In the genomic region with DNA sequence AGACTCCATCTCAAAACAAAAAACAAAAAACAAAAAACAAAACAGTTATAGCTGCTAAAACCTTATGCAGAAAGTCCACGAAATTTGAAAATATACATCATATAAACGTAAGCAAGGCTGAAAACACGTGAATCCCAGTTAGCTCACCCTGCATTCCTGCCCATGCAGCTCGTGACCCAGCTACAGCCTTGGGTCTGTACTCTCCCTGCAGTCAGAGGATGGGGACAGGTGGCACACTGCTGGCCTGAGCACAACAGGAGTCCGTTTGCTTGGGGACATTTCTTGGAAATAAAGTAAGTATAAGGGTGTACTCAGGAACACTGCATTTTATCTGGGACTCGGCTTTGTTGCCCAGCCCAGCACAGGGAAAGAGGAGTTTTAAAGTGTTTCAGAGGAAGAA, we compare ENCODE assay signal across 10 cellular contexts. TPM values are rescaled to one million over a fixed set of nuclear protein-coding genes. Genes with fewer than 3 reads are reported as not detected.
DNase-seq lines count a peak whose midpoint lies in the region; ATAC-seq and TF ChIP-seq lines count a peak whose summit lies in the region.
"Had no signal": no experiment of that assay in that cellular context is flagged by ENCODE, and none has a peak within 500 bp of the region (broad histone marks: within the 10 kb centered on the region; RNA-seq: fewer than 3 reads in every experiment).

No MANE protein-coding gene starts in this region.

- in situ Hi-C loops in gastrocnemius medialis (cut with MboI; ENCODE audit: low sequenced_read_pairs in 4 of 4): no loop called here

- H3K36me3 ChIP-seq in thoracic aorta (no peaks in the 10 kb centered on the region), gastrocnemius medialis (no peaks in the 10 kb centered on the region)

- POLR2A ChIA-PET in WTC11 (lab: Charles Lee): no interaction called here

- CTCF ChIA-PET in WTC11 (lab: Charles Lee): interaction anchor here (0.6 to 4.7 kb wide), 11 partner anchors 13 to 213 kb away, joined by 3 to 60 read pairs (median 5); no protein-coding TSS in a partner anchor

- H3K27ac Mint-ChIP-seq in activated T-cell treated with anti-CD3 and anti-CD28 coated beads, Interleukin-2, amount 50 U/mL, for 24 hours: peak overlapping the region; percentile 82
- H3K27ac Mint-ChIP-seq in WTC11 (peak overlapping the region; percentile 72), glutamatergic neuron (ENCODE audit: unreplicated experiment) (peak overlapping the region; percentile 29)

- peaks cover 96% of the 10 kb centered on the region for H3K4me1 Mint-ChIP-seq in activated T-cell treated with anti-CD3 and anti-CD28 coated beads, Interleukin-2, amount 50 U/mL, for 24 hours (ENCODE audit: low read depth)
- peaks cover 90% of the 10 kb centered on the region for H3K4me1 Mint-ChIP-seq in activated T-cell treated with anti-CD3 and anti-CD28 coated beads, Interleukin-2, amount 50 U/mL, for 4 hours (ENCODE audit: low read depth)
- peaks cover 50% of the 10 kb centered on the region for H3K4me1 Mint-ChIP-seq in WTC11
- H3K4me1 Mint-ChIP-seq in glutamatergic neuron (ENCODE audit: low read depth, unreplicated experiment): peaks cover 60% of the 10 kb centered on the region

- H3K9me3 Mint-ChIP-seq in activated T-cell treated with anti-CD3 and anti-CD28 coated beads, Interleukin-2, amount 50 U/mL, for 24 hours: no peaks in the 10 kb centered on the region
- no peaks in the 10 kb centered on the region for H3K9me3 Mint-ChIP-seq in activated T-cell treated with anti-CD3 and anti-CD28 coated beads, Interleukin-2, amount 50 U/mL, for 4 hours
- no peaks in the 10 kb centered on the region for H3K9me3 Mint-ChIP-seq in WTC11
- H3K9me3 Mint-ChIP-seq in glutamatergic neuron (ENCODE audit: unreplicated experiment): peaks cover 3% of the 10 kb centered on the region
- H3K9me3 Mint-ChIP-seq: nephron had no signal

- H3K27me3 ChIP-seq in thoracic aorta (replicated peaks; ENCODE audit: insufficient read depth) (no peaks in the 10 kb centered on the region), gastrocnemius medialis (no peaks in the 10 kb centered on the region)

- H3K9me3 ChIP-seq in thoracic aorta (no peaks in the 10 kb centered on the region), gastrocnemius medialis (no peaks in the 10 kb centered on the region)

- ATAC-seq in activated T-cell treated with anti-CD3 and anti-CD28 coated beads, Interleukin-2, amount 50 U/mL, for 4 hours: no peak
- no peak for ATAC-seq in WTC11
- ATAC-seq in thoracic aorta (ENCODE audit: insufficient number of reproducible peaks, low FRiP score, low read depth): no peak
- no peak for ATAC-seq in gastrocnemius medialis

- intact Hi-C loops in gastrocnemius medialis (cut with DNase I; ENCODE audit: low total_unique reads): no loop called here

- peaks cover 70% of the 10 kb centered on the region for H3K36me3 Mint-ChIP-seq in activated T-cell treated with anti-CD3 and anti-CD28 coated beads, Interleukin-2, amount 50 U/mL, for 24 hours (ENCODE audit: low read depth)
- peaks cover 18% of the 10 kb centered on the region for H3K36me3 Mint-ChIP-seq in activated T-cell treated with anti-CD3 and anti-CD28 coated beads, Interleukin-2, amount 50 U/mL, for 4 hours (ENCODE audit: insufficient read depth)
- H3K36me3 Mint-ChIP-seq in WTC11 (peaks cover 3% of the 10 kb centered on the region; the same call in 1 of the 2 replicates), glutamatergic neuron (ENCODE audit: unreplicated experiment) (no peaks in the 10 kb centered on the region)

- peaks cover 87 to 100% of the 10 kb centered on the region in 2 donors for H3K4me1 ChIP-seq in thoracic aorta (ENCODE audit: control insufficient read depth in 1 of 2, low read depth in 2 of 2)
- peaks cover 81 to 86% of the 10 kb centered on the region in 2 donors for H3K4me1 ChIP-seq in gastrocnemius medialis

- H3K4me3 ChIP-seq in thoracic aorta: no peak overlapping the region
- no peak overlapping the region for H3K4me3 ChIP-seq in gastrocnemius medialis

- H3K27ac ChIP-seq in thoracic aorta: peak overlapping the region; percentile 48 to 88
- peak overlapping the region in 2 of 4 donors; percentile 80 to 88 for H3K27ac ChIP-seq in gastrocnemius medialis

- DNase-seq in activated T-cell treated with anti-CD3 and anti-CD28 coated beads, Interleukin-2, amount 50 U/mL, for 24 hours: no peak
- no peak for DNase-seq in activated T-cell treated with anti-CD3 and anti-CD28 coated beads, Interleukin-2, amount 50 U/mL, for 4 hours
- DNase-seq in WTC11 (ENCODE audit: low spot score) (no peak), glutamatergic neuron (no peak), thoracic aorta (ENCODE audit: low spot score) (no peak), NCI-H526 treated with DMSO at 0.1 percent for 48 hours (lab: John Stamatoyannopoulos, UW) (no peak), NAMALWA (ENCODE audit: low spot score) (no peak), gastrocnemius medialis (no peak)
- DNase-seq: NCI-H1694 treated with DMSO at 0.1 percent for 48 hours had no signal

- TF ChIP-seq POLR2A in gastrocnemius medialis (IDR thresholded peaks at IDR 0.05): no peak

- H3K4me3 Mint-ChIP-seq in activated T-cell treated with anti-CD3 and anti-CD28 coated beads, Interleukin-2, amount 50 U/mL, for 24 hours: no peak overlapping the region
- H3K4me3 Mint-ChIP-seq in activated T-cell treated with anti-CD3 and anti-CD28 coated beads, Interleukin-2, amount 50 U/mL, for 4 hours: no peak overlapping the region
- H3K4me3 Mint-ChIP-seq in WTC11 (no peak overlapping the region), glutamatergic neuron (ENCODE audit: unreplicated experiment) (no peak overlapping the region)
- H3K4me3 Mint-ChIP-seq: nephron had no signal

- no peaks in the 10 kb centered on the region for H3K27me3 Mint-ChIP-seq in activated T-cell treated with anti-CD3 and anti-CD28 coated beads, Interleukin-2, amount 50 U/mL, for 24 hours
- no peaks in the 10 kb centered on the region for H3K27me3 Mint-ChIP-seq in activated T-cell treated with anti-CD3 and anti-CD28 coated beads, Interleukin-2, amount 50 U/mL, for 4 hours (ENCODE audit: low read depth)
- H3K27me3 Mint-ChIP-seq in WTC11 (ENCODE audit: low read depth) (no peaks in the 10 kb centered on the region), glutamatergic neuron (ENCODE audit: unreplicated experiment) (peaks cover 1% of the 10 kb centered on the region)

- TF ChIP-seq CTCF in WTC11 (IDR thresholded peaks at IDR 0.05) (no peak), glutamatergic neuron (IDR thresholded peaks at IDR 0.05; ENCODE audit: partially characterized antibody, unreplicated experiment) (no peak), thoracic aorta (IDR thresholded peaks at IDR 0.05) (no peak), gastrocnemius medialis (IDR thresholded peaks at IDR 0.05 in 4 of 5, conservative IDR thresholded peaks at IDR 0.05 in 1 of 5) (no peak)

TF ChIP-seq in WTC11, 78 proteins besides CTCF, POLR2A, EP300 and RAD21:
- TF ChIP-seq ZNF219 (CRISPR knock-in tag; IDR thresholded peaks at IDR 0.05; ENCODE audit: borderline replicate concordance) (no peak), GABPB1 (CRISPR knock-in tag; IDR thresholded peaks at IDR 0.05) (no peak), TP53 (CRISPR knock-in tag; IDR thresholded peaks at IDR 0.05) (no peak), SMAD4 (CRISPR knock-in tag; IDR thresholded peaks at IDR 0.05) (no peak), FOXK1 (CRISPR knock-in tag; IDR thresholded peaks at IDR 0.05) (no peak), CREM (CRISPR knock-in tag; IDR thresholded peaks at IDR 0.05) (no peak), HMGA2 (CRISPR knock-in tag; IDR thresholded peaks at IDR 0.05) (no peak)
- TF ChIP-seq, protein P1, sequence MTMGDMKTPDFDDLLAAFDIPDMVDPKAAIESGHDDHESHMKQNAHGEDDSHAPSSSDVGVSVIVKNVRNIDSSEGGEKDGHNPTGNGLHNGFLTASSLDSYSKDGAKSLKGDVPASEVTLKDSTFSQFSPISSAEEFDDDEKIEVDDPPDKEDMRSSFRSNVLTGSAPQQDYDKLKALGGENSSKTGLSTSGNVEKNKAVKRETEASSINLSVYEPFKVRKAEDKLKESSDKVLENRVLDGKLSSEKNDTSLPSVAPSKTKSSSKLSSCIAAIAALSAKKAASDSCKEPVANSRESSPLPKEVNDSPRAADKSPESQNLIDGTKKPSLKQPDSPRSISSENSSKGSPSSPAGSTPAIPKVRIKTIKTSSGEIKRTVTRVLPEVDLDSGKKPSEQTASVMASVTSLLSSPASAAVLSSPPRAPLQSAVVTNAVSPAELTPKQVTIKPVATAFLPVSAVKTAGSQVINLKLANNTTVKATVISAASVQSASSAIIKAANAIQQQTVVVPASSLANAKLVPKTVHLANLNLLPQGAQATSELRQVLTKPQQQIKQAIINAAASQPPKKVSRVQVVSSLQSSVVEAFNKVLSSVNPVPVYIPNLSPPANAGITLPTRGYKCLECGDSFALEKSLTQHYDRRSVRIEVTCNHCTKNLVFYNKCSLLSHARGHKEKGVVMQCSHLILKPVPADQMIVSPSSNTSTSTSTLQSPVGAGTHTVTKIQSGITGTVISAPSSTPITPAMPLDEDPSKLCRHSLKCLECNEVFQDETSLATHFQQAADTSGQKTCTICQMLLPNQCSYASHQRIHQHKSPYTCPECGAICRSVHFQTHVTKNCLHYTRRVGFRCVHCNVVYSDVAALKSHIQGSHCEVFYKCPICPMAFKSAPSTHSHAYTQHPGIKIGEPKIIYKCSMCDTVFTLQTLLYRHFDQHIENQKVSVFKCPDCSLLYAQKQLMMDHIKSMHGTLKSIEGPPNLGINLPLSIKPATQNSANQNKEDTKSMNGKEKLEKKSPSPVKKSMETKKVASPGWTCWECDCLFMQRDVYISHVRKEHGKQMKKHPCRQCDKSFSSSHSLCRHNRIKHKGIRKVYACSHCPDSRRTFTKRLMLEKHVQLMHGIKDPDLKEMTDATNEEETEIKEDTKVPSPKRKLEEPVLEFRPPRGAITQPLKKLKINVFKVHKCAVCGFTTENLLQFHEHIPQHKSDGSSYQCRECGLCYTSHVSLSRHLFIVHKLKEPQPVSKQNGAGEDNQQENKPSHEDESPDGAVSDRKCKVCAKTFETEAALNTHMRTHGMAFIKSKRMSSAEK (CRISPR knock-in tag; IDR thresholded peaks at IDR 0.05; ENCODE audit: borderline replicate concordance): no peak

RNA-seq across cellular contexts. Expression of a gene that starts 44.3 kb away (rescaled TPM):
- total RNA-seq in activated T-cell treated with anti-CD3 and anti-CD28 coated beads, Interleukin-2, amount 50 U/mL, for 4 hours: 100 to 1,000 TPM; 262 to 285 (median 264) TPM
- total RNA-seq in WTC11 (2021) (348 to 380 TPM (median 363 TPM) in 3 replicates), glutamatergic neuron (ENCODE audit: unreplicated experiment) (326 TPM), thoracic aorta (100 to 1,000 TPM; 119 to 174 TPM), gastrocnemius medialis (10 to 100 TPM; 48.6 to 93.8 (median 74.9) TPM)

Comparison
In these comparisons a context has a peak if more than half of its experiments do, and no peak if none do; other contexts are left out.
1. H3K27ac Mint-ChIP-seq: peak in every context shown above with its lines; median percentile 82 in activated T-cell treated with anti-CD3 and anti-CD28 coated beads, Interleukin-2, amount 50 U/mL, for 24 hours; 72 in WTC11; 29 in glutamatergic neuron.